In genomic region chr1:223739366-223740057, GRCh38 we compare ENCODE assay signal across 11 cellular contexts. TPM values are rescaled to one million over a fixed set of nuclear protein-coding genes. Genes with fewer than 3 reads are reported as not detected.
A peak's percentile ranks its signal among the peaks of the same experiment; 100 is the strongest.
DNase-seq lines count a peak whose midpoint lies in the region; ATAC-seq and TF ChIP-seq lines count a peak whose summit lies in the region.
"Had no signal": no experiment of that assay in that cellular context is flagged by ENCODE, and none has a peak within 500 bp of the region (broad histone marks: within the 10 kb centered on the region; RNA-seq: fewer than 3 reads in every experiment).

No MANE protein-coding gene starts in this region.

- intact Hi-C loops in CD8-positive, alpha-beta T cell (cut with DNase I, micrococcal nuclease) = no loop called here

- H3K4me1 ChIP-seq in adipocyte (ENCODE audit: control insufficient read depth, insufficient read depth, low read length) (peaks cover 17% of the 10 kb centered on the region), urinary bladder (ENCODE audit: insufficient read depth) (no peaks in the 10 kb centered on the region)
- H3K4me1 ChIP-seq in CD8-positive, alpha-beta T cell (ENCODE audit: insufficient read depth, low read length) = peaks cover 4% of the 10 kb centered on the region

- H3K4me3 Mint-ChIP-seq in nephron progenitor cell = no peak overlapping the region
- no peak overlapping the region for H3K4me3 Mint-ChIP-seq in CD8-positive, alpha-beta T cell

- H3K9me3 Mint-ChIP-seq in nephron progenitor cell = no peaks in the 10 kb centered on the region
- no peaks in the 10 kb centered on the region for H3K9me3 Mint-ChIP-seq in CD8-positive, alpha-beta T cell

- H3K27ac Mint-ChIP-seq in nephron progenitor cell = peak overlapping the region; percentile 61
- H3K27ac Mint-ChIP-seq in CD8-positive, alpha-beta T cell = no peak overlapping the region

- peak overlapping the region; percentile 15 for H3K27ac ChIP-seq in urinary bladder (ENCODE audit: low read depth)
- H3K27ac ChIP-seq in CD8-positive, alpha-beta T cell (ENCODE audit: low read depth, low read length) = no peak overlapping the region

- ATAC-seq in esophagus mucosa (peak; percentile 84), HG03025 (IDR thresholded peaks at IDR 0.05; ENCODE audit: low FRiP score, unreplicated experiment) (no peak), GM21447 (IDR thresholded peaks at IDR 0.05; ENCODE audit: unreplicated experiment) (no peak)
- ATAC-seq in CD8-positive, alpha-beta T cell = no peak

- no peaks in the 10 kb centered on the region for H3K27me3 ChIP-seq in adipocyte (replicated peaks; ENCODE audit: control insufficient read depth, insufficient read depth, low read length)
- no peaks in the 10 kb centered on the region for H3K27me3 ChIP-seq in CD8-positive, alpha-beta T cell (ENCODE audit: insufficient read depth, low read length)

- peak; percentile 62 for DNase-seq in adipocyte (ENCODE audit: low read depth)
- DNase-seq in nephron progenitor cell = no peak
- no peak for DNase-seq in CD8-positive, alpha-beta T cell
- DNase-seq: activated CD4-positive, alpha-beta T cell treated with anti-CD3 and anti-CD28 coated beads for 1 hour; activated gamma-delta T cell; DMS53; IMR-90 had no signal

- H3K9ac ChIP-seq in adipocyte (ENCODE audit: low read length) = no peak overlapping the region

- POLR2A ChIA-PET in CD8-positive, alpha-beta T cell (lab: Charles Lee) = interaction anchor here (1.1 kb wide), 1 partner anchor 23 kb away, joined by 4 read pairs; no protein-coding TSS in a partner anchor

- H3K4me3 ChIP-seq in adipocyte (ENCODE audit: low read length) = no peak overlapping the region
- no peak overlapping the region for H3K4me3 ChIP-seq in urinary bladder (ENCODE audit: low read depth, low read length)
- no peak overlapping the region for H3K4me3 ChIP-seq in CD8-positive, alpha-beta T cell (ENCODE audit: low read depth, low read length)

- CTCF ChIA-PET in CD8-positive, alpha-beta T cell (lab: Charles Lee) = interaction anchor here (0.6 to 4.5 kb wide), 4 partner anchors 10 to 59 kb away, joined by 3 to 27 read pairs (median 4); no protein-coding TSS in a partner anchor

- TF ChIP-seq CTCF in nephron progenitor cell (IDR thresholded peaks at IDR 0.05) = no peak
- TF ChIP-seq CTCF in CD8-positive, alpha-beta T cell (IDR thresholded peaks at IDR 0.05) = no peak

- peaks cover 35% of the 10 kb centered on the region for H3K36me3 Mint-ChIP-seq in nephron progenitor cell (ENCODE audit: low read depth)
- H3K36me3 Mint-ChIP-seq in CD8-positive, alpha-beta T cell = peaks cover 44% of the 10 kb centered on the region

- peaks cover 4% of the 10 kb centered on the region for H3K27me3 Mint-ChIP-seq in nephron progenitor cell (ENCODE audit: low read depth, poor library complexity)
- no peaks in the 10 kb centered on the region for H3K27me3 Mint-ChIP-seq in CD8-positive, alpha-beta T cell (ENCODE audit: low read depth)

- peaks cover 7% of the 10 kb centered on the region for H3K4me1 Mint-ChIP-seq in nephron progenitor cell
- peaks cover 2% of the 10 kb centered on the region for H3K4me1 Mint-ChIP-seq in CD8-positive, alpha-beta T cell (ENCODE audit: low read depth)

- peaks cover 34% of the 10 kb centered on the region for H3K36me3 ChIP-seq in adipocyte (ENCODE audit: control insufficient read depth, insufficient read depth, low read length, severe bottlenecking)
- H3K36me3 ChIP-seq in urinary bladder (ENCODE audit: insufficient read depth) = no peaks in the 10 kb centered on the region
- H3K36me3 ChIP-seq in CD8-positive, alpha-beta T cell (ENCODE audit: insufficient read depth, low read length) = peaks cover 13% of the 10 kb centered on the region

- WGBS in urinary bladder = 35% methylated on average over 8 of the region's 8 CpGs

- no peaks in the 10 kb centered on the region for H3K9me3 ChIP-seq in adipocyte (ENCODE audit: control insufficient read depth, low read length)
- H3K9me3 ChIP-seq in CD8-positive, alpha-beta T cell (ENCODE audit: low read length) = no peaks in the 10 kb centered on the region

RNA-seq across cellular contexts. Expression of gene CAPN2, which starts 27.2 kb away (rescaled TPM):
- total RNA-seq in esophagus mucosa (171 TPM), urinary bladder (117 TPM)
- 91.4 TPM for polyA plus RNA-seq in urinary bladder
- 10 to 100 TPM; 83.0 to 84.7 TPM for total RNA-seq in CD8-positive, alpha-beta T cell
